In genomic region chr10:59463909-59464308, GRCh38 we compare ENCODE assay signal across 26 cellular contexts.
"Had no signal": no experiment of that assay in that cellular context is flagged by ENCODE, and none has a peak within 500 bp of the region (broad histone marks: within the 10 kb centered on the region; RNA-seq: fewer than 3 reads in every experiment).

No MANE protein-coding gene starts in this region.

- FAIRE-seq: kidney had no signal

- DNase-seq: effector CD8-positive, alpha-beta T cell; endodermal cell; foreskin keratinocyte; heart left ventricle; kidney; left lung; mesenchymal stem cell; mucosa of descending colon; naive thymus-derived CD8-positive, alpha-beta T cell; nephron progenitor cell; nucleus accumbens; stimulated activated CD4-positive, alpha-beta T cell treated with anti-CD3 and anti-CD28 coated beads, Interleukin-2, amount 100 ng/mL, for 24 hours; stimulated activated CD4-positive, alpha-beta T cell treated with anti-CD3 and anti-CD28 coated beads, Interleukin-4, amount 100 ng/mL, for 24 hours; stimulated activated naive CD4-positive, alpha-beta T cell treated with Interleukin-2 at 50 U/mL for 16 hours; stomach; thyroid gland; trophoblast cell had no signal

- H3K27ac ChIP-seq: epithelial cell of prostate, foreskin keratinocyte, gastroesophageal sphincter, heart left ventricle, hepatocyte, left lung, prostate gland, right atrium auricular region, stomach, thyroid gland, vagina had no signal

- H3K27ac Mint-ChIP-seq: dendritic cell treated with granulocyte-macrophage colony-stimulating factor and Interleukin-4, amounts not matched to agents 40 ng/mL and 50 ng/mL, for 4 days; endodermal cell; mesothelial cell of epicardium; naive thymus-derived CD8-positive, alpha-beta T cell; nephron progenitor cell; stimulated activated effector memory CD8-positive, alpha-beta T cell treated with anti-CD3 and anti-CD28 coated beads, Interleukin-12 subunit alpha, Interleukin-12 subunit beta, amount 100 ng/mL, for 72 hours had no signal

- H3K4me3 ChIP-seq: gastroesophageal sphincter, heart left ventricle, hepatocyte, left lung, mucosa of descending colon, prostate gland, right atrium auricular region, stomach, thyroid gland, vagina had no signal

- H2AFZ ChIP-seq: hepatocyte had no signal

- H3K9me3 ChIP-seq: gastroesophageal sphincter, mucosa of descending colon, prostate gland, right atrium auricular region, thyroid gland, vagina had no signal

- H3K36me3 Mint-ChIP-seq: naive thymus-derived CD8-positive, alpha-beta T cell; stimulated activated effector memory CD8-positive, alpha-beta T cell treated with anti-CD3 and anti-CD28 coated beads, Interleukin-12 subunit alpha, Interleukin-12 subunit beta, amount 100 ng/mL, for 72 hours had no signal

- H3K4me3 Mint-ChIP-seq: dendritic cell treated with granulocyte-macrophage colony-stimulating factor and Interleukin-4, amounts not matched to agents 40 ng/mL and 50 ng/mL, for 4 days; endodermal cell; mesothelial cell of epicardium; naive thymus-derived CD8-positive, alpha-beta T cell; nephron progenitor cell; stimulated activated effector memory CD8-positive, alpha-beta T cell treated with anti-CD3 and anti-CD28 coated beads, Interleukin-12 subunit alpha, Interleukin-12 subunit beta, amount 100 ng/mL, for 72 hours had no signal

- H3K4me1 ChIP-seq: foreskin keratinocyte, left lung, prostate gland, right atrium auricular region, stomach, thyroid gland, vagina had no signal

- H3K4me2 ChIP-seq: hepatocyte had no signal

- H3K79me2 ChIP-seq: hepatocyte had no signal

- H3K4me1 Mint-ChIP-seq: endodermal cell; mesothelial cell of epicardium; naive thymus-derived CD8-positive, alpha-beta T cell; nephron progenitor cell; stimulated activated effector memory CD8-positive, alpha-beta T cell treated with anti-CD3 and anti-CD28 coated beads, Interleukin-12 subunit alpha, Interleukin-12 subunit beta, amount 100 ng/mL, for 72 hours had no signal

- H3K27me3 Mint-ChIP-seq: dendritic cell treated with granulocyte-macrophage colony-stimulating factor and Interleukin-4, amounts not matched to agents 40 ng/mL and 50 ng/mL, for 4 days had no signal

- H3K36me3 ChIP-seq: gastroesophageal sphincter, heart left ventricle, left lung, prostate gland, right atrium auricular region, stomach, thyroid gland, vagina had no signal

- H3K27me3 ChIP-seq: foreskin keratinocyte, gastroesophageal sphincter, heart left ventricle, hepatocyte, left lung, right atrium auricular region, stomach, thyroid gland, vagina had no signal
